Comparison of ENCODE assay signal across 17 cellular contexts in the genomic region with DNA sequence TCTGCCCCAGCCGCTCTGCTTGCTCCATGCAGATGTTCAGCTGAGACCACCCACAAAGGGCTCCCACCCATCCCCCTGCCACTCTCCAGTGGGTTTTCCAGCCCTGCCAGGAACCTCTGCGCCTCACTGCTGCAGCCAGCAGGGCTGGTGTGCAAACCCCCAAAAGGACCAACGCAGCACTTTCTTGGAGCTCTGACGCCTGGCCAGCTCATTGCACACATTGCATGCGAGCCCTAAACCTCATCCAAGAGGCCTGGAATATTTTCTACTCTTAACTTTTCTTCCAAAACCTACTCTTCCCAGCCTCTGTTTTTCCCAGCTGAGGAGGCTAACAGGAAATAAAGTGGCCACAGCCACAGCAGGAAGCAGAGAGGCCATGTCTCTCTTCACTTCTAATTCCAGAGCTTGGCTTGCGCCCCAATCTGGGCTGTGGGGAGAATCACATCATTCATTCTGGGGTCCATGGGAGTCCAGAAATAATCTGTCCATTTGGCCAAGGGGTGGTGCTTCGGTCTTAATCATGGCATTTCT. TPM values are rescaled to one million over a fixed set of nuclear protein-coding genes. Genes with fewer than 3 reads are reported as not detected.
DNase-seq lines count a peak whose midpoint lies in the region; ATAC-seq and TF ChIP-seq lines count a peak whose summit lies in the region.
"Had no signal": no experiment of that assay in that cellular context is flagged by ENCODE, and none has a peak within 500 bp of the region (broad histone marks: within the 10 kb centered on the region; RNA-seq: fewer than 3 reads in every experiment).

No MANE protein-coding gene starts in this region.

- H3K36me3 Mint-ChIP-seq in CD14-positive monocyte = no peaks in the 10 kb centered on the region
- no peaks in the 10 kb centered on the region for H3K36me3 Mint-ChIP-seq in activated CD4-positive, alpha-beta memory T cell treated with anti-CD3 and anti-CD28 coated beads for 36 hours
- H3K36me3 Mint-ChIP-seq: naive B cell had no signal

- no peak overlapping the region for H3K4me2 ChIP-seq in PC-3 (ENCODE audit: low read length)

- intact Hi-C loops in PC-3 (cut with micrococcal nuclease) = no loop called here
- intact Hi-C loops in psoas muscle (cut with DNase I) = no loop called here
- intact Hi-C loops in CD14-positive monocyte (cut with micrococcal nuclease) = no loop called here
- intact Hi-C loops in activated CD4-positive, alpha-beta memory T cell treated with anti-CD3 and anti-CD28 coated beads for 36 hours (cut with micrococcal nuclease) = no loop called here

- H2AFZ ChIP-seq in PC-3 (ENCODE audit: low read length) = no peak overlapping the region

- no TSS peak for BruUV-seq in PC-3 (replicated peaks; lab: Mats Ljungman, UMichigan)

- DNase-seq in AG10803 (ENCODE audit: low read depth) = peak; percentile 92
- DNase-seq in PC-3 = no peak
- peak; percentile 52 to 63 for DNase-seq in psoas muscle
- DNase-seq in CD14-positive monocyte (ENCODE audit: low spot score) = no peak
- no peak for DNase-seq in activated CD4-positive, alpha-beta memory T cell treated with anti-CD3 and anti-CD28 coated beads for 36 hours
- no peak for DNase-seq in GM13976 (ENCODE audit: low spot score)
- DNase-seq: activated CD4-positive, alpha-beta T cell treated with anti-CD3 and anti-CD28 coated beads for 36 hours; activated effector memory CD4-positive, alpha-beta T cell treated with anti-CD3 and anti-CD28 coated beads, Interleukin-2, amount 50 U/mL, for 16 hours; central memory CD4-positive, alpha-beta T cell; Karpas-422; naive B cell; NCI-H2081; T-helper 1 cell had no signal

- ATAC-seq in PC-3 (no peak), gastroesophageal sphincter (peak; percentile 66), psoas muscle (peak in 1 of 4 donors; percentile 47), GM21619 (IDR thresholded peaks at IDR 0.05; ENCODE audit: unreplicated experiment) (no peak)
- ATAC-seq: activated CD4-positive, alpha-beta T cell treated with anti-CD3 and anti-CD28 coated beads for 36 hours; esophagus mucosa had no signal

- peaks cover 32% of the 10 kb centered on the region for H3K4me1 Mint-ChIP-seq in CD14-positive monocyte
- no peaks in the 10 kb centered on the region for H3K4me1 Mint-ChIP-seq in activated CD4-positive, alpha-beta memory T cell treated with anti-CD3 and anti-CD28 coated beads for 36 hours (ENCODE audit: low read depth)
- H3K4me1 Mint-ChIP-seq: activated CD4-positive, alpha-beta T cell treated with anti-CD3 and anti-CD28 coated beads for 36 hours had no signal

- no peaks in the 10 kb centered on the region for H3K36me3 ChIP-seq in PC-3 (ENCODE audit: low read depth, low read length)
- H3K36me3 ChIP-seq in gastroesophageal sphincter = no peaks in the 10 kb centered on the region
- H3K36me3 ChIP-seq in psoas muscle (ENCODE audit: insufficient read depth in 1 of 2, low read depth in 1 of 2) = no peaks in the 10 kb centered on the region

- H4K20me1 ChIP-seq in PC-3 (ENCODE audit: low read length) = no peaks in the 10 kb centered on the region

- peaks cover 0 to 5% (median 2%) of the 10 kb centered on the region in 3 donors for H3K27me3 Mint-ChIP-seq in CD14-positive monocyte (ENCODE audit: low read depth in 3 of 3)
- H3K27me3 Mint-ChIP-seq in activated CD4-positive, alpha-beta memory T cell treated with anti-CD3 and anti-CD28 coated beads for 36 hours = peaks cover 11% of the 10 kb centered on the region
- H3K27me3 Mint-ChIP-seq: naive B cell had no signal

- no peaks in the 10 kb centered on the region for H3K9me3 ChIP-seq in PC-3 (ENCODE audit: low read length)
- no peaks in the 10 kb centered on the region for H3K9me3 ChIP-seq in gastroesophageal sphincter
- peaks cover 4% of the 10 kb centered on the region for H3K9me3 ChIP-seq in psoas muscle

- peak overlapping the region in 1 of 7 donors; percentile 41 for H3K27ac Mint-ChIP-seq in CD14-positive monocyte
- no peak overlapping the region for H3K27ac Mint-ChIP-seq in activated CD4-positive, alpha-beta memory T cell treated with anti-CD3 and anti-CD28 coated beads for 36 hours
- H3K27ac Mint-ChIP-seq: activated CD4-positive, alpha-beta T cell treated with anti-CD3 and anti-CD28 coated beads for 36 hours had no signal

- H3K79me2 ChIP-seq in PC-3 (ENCODE audit: low read length) = no peaks in the 10 kb centered on the region

- POLR2A ChIA-PET in PC-3 (lab: Charles Lee; ENCODE audit: unreplicated experiment) = no interaction called here
- POLR2A ChIA-PET in activated CD4-positive, alpha-beta memory T cell treated with anti-CD3 and anti-CD28 coated beads for 36 hours (lab: Charles Lee) = no interaction called here

- no peaks in the 10 kb centered on the region for H3K9me2 ChIP-seq in PC-3 (replicated peaks; ENCODE audit: low read length)

- H3K27me3 ChIP-seq in PC-3 (ENCODE audit: low read length) (peaks cover 36% of the 10 kb centered on the region), gastroesophageal sphincter (no peaks in the 10 kb centered on the region), psoas muscle (ENCODE audit: insufficient read depth in 3 of 3, low read length in 2 of 3) (peaks cover 0 to 2% (median 0%) of the 10 kb centered on the region in 3 donors)

- in situ Hi-C loops in GM13976 (cut with MboI; ENCODE audit: low sequenced_read_pairs, unreplicated experiment) = no loop called here

- TF ChIP-seq POLR2A in gastroesophageal sphincter (IDR thresholded peaks at IDR 0.05) = no peak

- TF ChIP-seq CTCF in AG10803 (conservative IDR thresholded peaks at IDR 0.05; ENCODE audit: low read length) (peak; percentile 14), PC-3 (conservative IDR thresholded peaks at IDR 0.05; ENCODE audit: low read depth, low read length) (no peak), gastroesophageal sphincter (IDR thresholded peaks at IDR 0.05) (no peak), psoas muscle (IDR thresholded peaks at IDR 0.05) (no peak), CD14-positive monocyte (IDR thresholded peaks at IDR 0.05) (no peak), GM13976 (IDR thresholded peaks at IDR 0.05; ENCODE audit: borderline replicate concordance, control extremely low read depth, extremely low read depth, insufficient read depth, missing control alignments) (no peak)

- no peak for TF ChIP-seq EP300 in gastroesophageal sphincter (IDR thresholded peaks at IDR 0.05)

- no peaks in the 10 kb centered on the region for H3F3A ChIP-seq in PC-3 (ENCODE audit: low read length, unreplicated experiment)

- 43 to 76% methylated on average over 3 of the region's 7 CpGs for WGBS in gastroesophageal sphincter (ENCODE audit: low coverage in 1 of 2), 2 donors
- WGBS in psoas muscle, 3 donors = 59 to 83% (median 62%) methylated on average over 7 of the region's 7 CpGs

- no peak overlapping the region for H3K4me3 Mint-ChIP-seq in CD14-positive monocyte
- no peak overlapping the region for H3K4me3 Mint-ChIP-seq in activated CD4-positive, alpha-beta memory T cell treated with anti-CD3 and anti-CD28 coated beads for 36 hours
- H3K4me3 Mint-ChIP-seq: activated CD4-positive, alpha-beta T cell treated with anti-CD3 and anti-CD28 coated beads for 36 hours had no signal

- H3K27ac ChIP-seq in PC-3 (ENCODE audit: low read length) (peak overlapping the region; percentile 16), gastroesophageal sphincter (peak overlapping the region in 3 of 4 donors; percentile 31 to 59 (median 49)), psoas muscle (peak overlapping the region; percentile 30)
- H3K27ac ChIP-seq: C4-2B had no signal

- CTCF ChIA-PET in PC-3 (lab: Charles Lee) = no interaction called here
- CTCF ChIA-PET in activated CD4-positive, alpha-beta memory T cell treated with anti-CD3 and anti-CD28 coated beads for 36 hours (lab: Charles Lee) = interaction anchor here (0.9 kb wide), 1 partner anchor 482 kb away, joined by 3 read pairs; no protein-coding TSS in a partner anchor

- H3K9me3 Mint-ChIP-seq in CD14-positive monocyte = peaks cover 0 to 4% (median 0%) of the 10 kb centered on the region in 7 donors
- H3K9me3 Mint-ChIP-seq in activated CD4-positive, alpha-beta memory T cell treated with anti-CD3 and anti-CD28 coated beads for 36 hours = no peaks in the 10 kb centered on the region

- H3K4me1 ChIP-seq in PC-3 (ENCODE audit: insufficient read depth, low read length) (peaks cover 20% of the 10 kb centered on the region), gastroesophageal sphincter (peaks cover 0 to 26% (median 6%) of the 10 kb centered on the region in 3 donors), psoas muscle (peaks cover 7% of the 10 kb centered on the region)

- H3K4me3 ChIP-seq in AG10803 (ENCODE audit: low read length) (no peak overlapping the region), PC-3 (ENCODE audit: low read length) (no peak overlapping the region), gastroesophageal sphincter (no peak overlapping the region), psoas muscle (no peak overlapping the region)

- no peak overlapping the region for H3K9ac ChIP-seq in PC-3 (ENCODE audit: low read length)

RNA-seq across cellular contexts. Expression of a gene that starts 4.6 kb away (rescaled TPM):
- total RNA-seq in PC-3 (2014; rRNA removed) (not detected in 2 replicates), gastroesophageal sphincter (not detected), psoas muscle (not detected)
- polyA plus RNA-seq in psoas muscle (under 1 TPM in 1 of 3 donors, not detected in 2; 0.01 TPM), CD14-positive monocyte (not detected)
- not detected for total RNA-seq in activated CD4-positive, alpha-beta memory T cell treated with anti-CD3 and anti-CD28 coated beads for 36 hours
- total RNA-seq: activated CD4-positive, alpha-beta T cell treated with anti-CD3 and anti-CD28 coated beads for 36 hours; esophagus mucosa had no signal

RNA-seq across cellular contexts. Expression of a gene that starts 23.1 kb away (rescaled TPM):
- total RNA-seq in PC-3 (2014; rRNA removed) = not detected in 2 replicates
- total RNA-seq in gastroesophageal sphincter = 10 to 100 TPM; 11.4 to 25.1 (median 21.9) TPM
- 1 to 10 TPM; 1.8 to 4.4 (median 2.2) TPM for total RNA-seq in psoas muscle
- 1 to 10 TPM; 1.0 to 1.8 (median 1.1) TPM for polyA plus RNA-seq in psoas muscle
- polyA plus RNA-seq in CD14-positive monocyte = not detected
- total RNA-seq in activated CD4-positive, alpha-beta memory T cell treated with anti-CD3 and anti-CD28 coated beads for 36 hours = under 1 TPM; 0.10 to 0.24 TPM

RNA-seq across cellular contexts. Expression of a gene that starts 49.8 kb away (rescaled TPM):
- total RNA-seq in PC-3 (2014; rRNA removed) (not detected in 2 replicates), gastroesophageal sphincter (10 to 100 TPM; 12.4 to 65.8 (median 21.7) TPM), psoas muscle (10 to 100 TPM in 1 of 4 donors, 1 to 10 TPM in 3; 3.5 to 12.0 (median 6.0) TPM)
- polyA plus RNA-seq in psoas muscle (1 to 10 TPM; 7.0 to 9.1 (median 7.7) TPM), CD14-positive monocyte (1 to 10 TPM; 6.7 to 6.9 TPM)
- total RNA-seq in activated CD4-positive, alpha-beta memory T cell treated with anti-CD3 and anti-CD28 coated beads for 36 hours = 100 to 1,000 TPM; 106 to 108 TPM

Comparison
In these comparisons a context has a peak if more than half of its experiments do, and no peak if none do; other contexts are left out.
1. DNase-seq: peak in AG10803 (single experiment) and psoas muscle (2 of 2); none in PC-3 (single experiment), CD14-positive monocyte (single experiment), activated CD4-positive, alpha-beta memory T cell treated with anti-CD3 and anti-CD28 coated beads for 36 hours (single experiment) and GM13976 (single experiment).
2. Peak in every context shown above with its lines, with median percentiles within 50 percentile points of each other: H3K27ac ChIP-seq.